Comparison of ENCODE assay signal across 1 cellular context in the genomic region with DNA sequence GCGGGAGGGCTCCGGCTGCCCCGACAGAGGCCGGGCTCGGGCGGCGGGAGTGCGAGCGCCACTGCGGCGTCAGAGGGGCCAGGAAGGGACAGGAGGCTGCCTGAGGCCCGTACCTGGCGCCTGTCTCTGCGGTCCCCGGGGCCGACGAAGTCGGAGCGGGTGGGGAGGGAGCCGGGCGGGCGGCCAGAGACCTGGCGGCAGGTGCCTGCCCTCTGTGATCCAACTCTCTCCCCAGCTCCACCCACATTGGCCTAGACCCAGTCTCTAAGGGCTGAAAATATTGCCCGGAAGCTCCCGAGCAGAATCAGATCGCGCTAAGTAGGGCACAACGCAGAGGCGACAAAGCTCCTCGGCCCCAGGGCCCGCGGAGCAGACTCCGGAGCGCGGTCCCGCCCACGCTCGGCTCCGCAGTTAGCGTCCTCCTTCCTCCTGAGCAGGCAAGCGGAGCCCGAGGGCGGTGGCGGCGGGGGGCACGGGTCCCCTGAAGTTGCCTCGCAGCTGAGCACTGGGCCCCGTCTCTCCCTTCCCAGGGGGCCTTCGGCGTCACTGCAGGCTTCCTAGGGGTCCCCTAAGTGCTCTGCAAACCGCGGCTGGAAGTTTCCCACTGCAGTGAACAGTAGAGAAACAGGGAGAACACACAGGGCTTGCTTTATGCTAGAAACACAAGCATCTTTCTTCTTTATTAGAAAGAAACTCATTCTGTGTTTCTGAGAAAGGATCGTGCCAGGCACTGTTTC.
TF ChIP-seq lines count a peak whose summit lies in the region.

A gene (plus strand): TSS at position 307 of the 737 bp plus-strand sequence. CDS start 906 bp downstream, outside the sequence.

TF ChIP-seq in K562, 482 proteins besides CTCF, POLR2A, EP300 and RAD21 (continued from another document and continues in another):
- TF ChIP-seq, protein P1, sequence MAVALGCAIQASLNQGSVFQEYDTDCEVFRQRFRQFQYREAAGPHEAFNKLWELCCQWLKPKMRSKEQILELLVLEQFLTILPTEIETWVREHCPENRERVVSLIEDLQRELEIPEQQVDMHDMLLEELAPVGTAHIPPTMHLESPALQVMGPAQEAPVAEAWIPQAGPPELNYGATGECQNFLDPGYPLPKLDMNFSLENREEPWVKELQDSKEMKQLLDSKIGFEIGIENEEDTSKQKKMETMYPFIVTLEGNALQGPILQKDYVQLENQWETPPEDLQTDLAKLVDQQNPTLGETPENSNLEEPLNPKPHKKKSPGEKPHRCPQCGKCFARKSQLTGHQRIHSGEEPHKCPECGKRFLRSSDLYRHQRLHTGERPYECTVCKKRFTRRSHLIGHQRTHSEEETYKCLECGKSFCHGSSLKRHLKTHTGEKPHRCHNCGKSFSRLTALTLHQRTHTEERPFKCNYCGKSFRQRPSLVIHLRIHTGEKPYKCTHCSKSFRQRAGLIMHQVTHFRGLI (CRISPR knock-in tag; IDR thresholded peaks at IDR 0.05) = no peak
- TF ChIP-seq, protein P2, sequence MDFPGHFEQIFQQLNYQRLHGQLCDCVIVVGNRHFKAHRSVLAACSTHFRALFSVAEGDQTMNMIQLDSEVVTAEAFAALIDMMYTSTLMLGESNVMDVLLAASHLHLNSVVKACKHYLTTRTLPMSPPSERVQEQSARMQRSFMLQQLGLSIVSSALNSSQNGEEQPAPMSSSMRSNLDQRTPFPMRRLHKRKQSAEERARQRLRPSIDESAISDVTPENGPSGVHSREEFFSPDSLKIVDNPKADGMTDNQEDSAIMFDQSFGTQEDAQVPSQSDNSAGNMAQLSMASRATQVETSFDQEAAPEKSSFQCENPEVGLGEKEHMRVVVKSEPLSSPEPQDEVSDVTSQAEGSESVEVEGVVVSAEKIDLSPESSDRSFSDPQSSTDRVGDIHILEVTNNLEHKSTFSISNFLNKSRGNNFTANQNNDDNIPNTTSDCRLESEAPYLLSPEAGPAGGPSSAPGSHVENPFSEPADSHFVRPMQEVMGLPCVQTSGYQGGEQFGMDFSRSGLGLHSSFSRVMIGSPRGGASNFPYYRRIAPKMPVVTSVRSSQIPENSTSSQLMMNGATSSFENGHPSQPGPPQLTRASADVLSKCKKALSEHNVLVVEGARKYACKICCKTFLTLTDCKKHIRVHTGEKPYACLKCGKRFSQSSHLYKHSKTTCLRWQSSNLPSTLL (IDR thresholded peaks at IDR 0.05) = no peak
- TF ChIP-seq PRPF4 (IDR thresholded peaks at IDR 0.05; ENCODE audit: insufficient read depth, low read depth, low read length, poor library complexity, severe bottlenecking) (no peak), SP1 (CRISPR knock-in tag; IDR thresholded peaks at IDR 0.05) (0 out of 2 replicates have a peak, but pooled peaks have one; percentile 10), MCM7 (IDR thresholded peaks at IDR 0.05) (no peak), CTBP1 (IDR thresholded peaks at IDR 0.05; ENCODE audit: borderline replicate concordance) (peak; percentile 44; the same call in 1 of the 2 replicates), EWSR1 (IDR thresholded peaks at IDR 0.05; ENCODE audit: borderline replicate concordance, low read depth, partially characterized antibody) (no peak), MBD2 (IDR thresholded peaks at IDR 0.05; ENCODE audit: borderline replicate concordance, low read depth) (no peak; the same call in 1 of the 2 replicates), PTTG1 (tag; IDR thresholded peaks at IDR 0.05; ENCODE audit: low read depth) (no peak), ZNF316 (IDR thresholded peaks at IDR 0.05) (peak; percentile 33; the same call in 1 of the 2 replicates), ZNF696 (CRISPR knock-in tag; conservative IDR thresholded peaks at IDR 0.05) (no peak), SLC30A9 (CRISPR knock-in tag; IDR thresholded peaks at IDR 0.05) (no peak), FOXJ3 (CRISPR knock-in tag; IDR thresholded peaks at IDR 0.05) (no peak), ZNF121 (CRISPR knock-in tag; conservative IDR thresholded peaks at IDR 0.05) (no peak), ZZZ3 (IDR thresholded peaks at IDR 0.05) (no peak), SIN3B (IDR thresholded peaks at IDR 0.05; ENCODE audit: low read depth) (peak; percentile 10; the same call in 1 of the 2 replicates), ZNF239 (CRISPR knock-in tag; IDR thresholded peaks at IDR 0.05) (no peak), PCBP2 (IDR thresholded peaks at IDR 0.05; ENCODE audit: low read depth, low read length, poor library complexity, severe bottlenecking) (no peak), SRSF1 (IDR thresholded peaks at IDR 0.05; ENCODE audit: low read depth, low read length) (no peak), XRCC4 (IDR thresholded peaks at IDR 0.05; ENCODE audit: extremely low read depth, insufficient read depth, insufficient read length) (no peak), MAFF (IDR thresholded peaks at IDR 0.05; ENCODE audit: low read length) (no peak), BRF1 (IDR thresholded peaks at IDR 0.05; ENCODE audit: borderline replicate concordance, extremely low read depth, insufficient read length) (no peak), EGR1 (conservative IDR thresholded peaks at IDR 0.05) (peak; percentile 98), ZNF41 (CRISPR knock-in tag; conservative IDR thresholded peaks at IDR 0.05) (no peak), POLR3G (IDR thresholded peaks at IDR 0.05; ENCODE audit: extremely low read depth, insufficient read length, insufficient replicate concordance) (no peak), ZNF347 (CRISPR knock-in tag; IDR thresholded peaks at IDR 0.05; ENCODE audit: low read depth) (no peak), THRAP3 (IDR thresholded peaks at IDR 0.05; ENCODE audit: borderline replicate concordance) (no peak), SMAD3 (CRISPR knock-in tag; conservative IDR thresholded peaks at IDR 0.05) (no peak), ZC3H11A (IDR thresholded peaks at IDR 0.05; ENCODE audit: low read depth, low read length) (no peak), BRD4 (IDR thresholded peaks at IDR 0.05) (no peak), ESRRB (CRISPR knock-in tag; IDR thresholded peaks at IDR 0.05; ENCODE audit: borderline replicate concordance) (no peak), ZNF184 (CRISPR knock-in tag; IDR thresholded peaks at IDR 0.05) (no peak), ZBTB7A (IDR thresholded peaks at IDR 0.05; ENCODE audit: borderline replicate concordance, control insufficient read depth, low read depth, low read length) (no peak; the same call in 1 of the 2 replicates), KAT8 (IDR thresholded peaks at IDR 0.05; ENCODE audit: low read depth) (no peak), HEY1 (CRISPR knock-in tag; IDR thresholded peaks at IDR 0.05; ENCODE audit: borderline replicate concordance) (no peak), NFIX (CRISPR knock-in tag; IDR thresholded peaks at IDR 0.05; ENCODE audit: low read depth) (no peak), NBN (IDR thresholded peaks at IDR 0.05; ENCODE audit: low read depth) (no peak), ZNF23 (CRISPR knock-in tag; IDR thresholded peaks at IDR 0.05) (no peak), ZSCAN32 (CRISPR knock-in tag; IDR thresholded peaks at IDR 0.05) (no peak)
- TF ChIP-seq, protein P3, sequence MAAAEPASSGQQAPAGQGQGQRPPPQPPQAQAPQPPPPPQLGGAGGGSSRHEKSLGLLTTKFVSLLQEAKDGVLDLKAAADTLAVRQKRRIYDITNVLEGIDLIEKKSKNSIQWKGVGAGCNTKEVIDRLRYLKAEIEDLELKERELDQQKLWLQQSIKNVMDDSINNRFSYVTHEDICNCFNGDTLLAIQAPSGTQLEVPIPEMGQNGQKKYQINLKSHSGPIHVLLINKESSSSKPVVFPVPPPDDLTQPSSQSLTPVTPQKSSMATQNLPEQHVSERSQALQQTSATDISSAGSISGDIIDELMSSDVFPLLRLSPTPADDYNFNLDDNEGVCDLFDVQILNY (CRISPR knock-in tag; IDR thresholded peaks at IDR 0.05) = no peak
- TF ChIP-seq, protein P4, sequence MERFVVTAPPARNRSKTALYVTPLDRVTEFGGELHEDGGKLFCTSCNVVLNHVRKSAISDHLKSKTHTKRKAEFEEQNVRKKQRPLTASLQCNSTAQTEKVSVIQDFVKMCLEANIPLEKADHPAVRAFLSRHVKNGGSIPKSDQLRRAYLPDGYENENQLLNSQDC (CRISPR knock-in tag; IDR thresholded peaks at IDR 0.05) = no peak
- TF ChIP-seq, protein P5, sequence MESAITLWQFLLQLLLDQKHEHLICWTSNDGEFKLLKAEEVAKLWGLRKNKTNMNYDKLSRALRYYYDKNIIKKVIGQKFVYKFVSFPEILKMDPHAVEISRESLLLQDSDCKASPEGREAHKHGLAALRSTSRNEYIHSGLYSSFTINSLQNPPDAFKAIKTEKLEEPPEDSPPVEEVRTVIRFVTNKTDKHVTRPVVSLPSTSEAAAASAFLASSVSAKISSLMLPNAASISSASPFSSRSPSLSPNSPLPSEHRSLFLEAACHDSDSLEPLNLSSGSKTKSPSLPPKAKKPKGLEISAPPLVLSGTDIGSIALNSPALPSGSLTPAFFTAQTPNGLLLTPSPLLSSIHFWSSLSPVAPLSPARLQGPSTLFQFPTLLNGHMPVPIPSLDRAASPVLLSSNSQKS (CRISPR knock-in tag; IDR thresholded peaks at IDR 0.05) = no peak
- TF ChIP-seq, protein P6, sequence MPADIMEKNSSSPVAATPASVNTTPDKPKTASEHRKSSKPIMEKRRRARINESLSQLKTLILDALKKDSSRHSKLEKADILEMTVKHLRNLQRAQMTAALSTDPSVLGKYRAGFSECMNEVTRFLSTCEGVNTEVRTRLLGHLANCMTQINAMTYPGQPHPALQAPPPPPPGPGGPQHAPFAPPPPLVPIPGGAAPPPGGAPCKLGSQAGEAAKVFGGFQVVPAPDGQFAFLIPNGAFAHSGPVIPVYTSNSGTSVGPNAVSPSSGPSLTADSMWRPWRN (IDR thresholded peaks at IDR 0.05; ENCODE audit: low read depth) = no peak
- TF ChIP-seq, protein P7, sequence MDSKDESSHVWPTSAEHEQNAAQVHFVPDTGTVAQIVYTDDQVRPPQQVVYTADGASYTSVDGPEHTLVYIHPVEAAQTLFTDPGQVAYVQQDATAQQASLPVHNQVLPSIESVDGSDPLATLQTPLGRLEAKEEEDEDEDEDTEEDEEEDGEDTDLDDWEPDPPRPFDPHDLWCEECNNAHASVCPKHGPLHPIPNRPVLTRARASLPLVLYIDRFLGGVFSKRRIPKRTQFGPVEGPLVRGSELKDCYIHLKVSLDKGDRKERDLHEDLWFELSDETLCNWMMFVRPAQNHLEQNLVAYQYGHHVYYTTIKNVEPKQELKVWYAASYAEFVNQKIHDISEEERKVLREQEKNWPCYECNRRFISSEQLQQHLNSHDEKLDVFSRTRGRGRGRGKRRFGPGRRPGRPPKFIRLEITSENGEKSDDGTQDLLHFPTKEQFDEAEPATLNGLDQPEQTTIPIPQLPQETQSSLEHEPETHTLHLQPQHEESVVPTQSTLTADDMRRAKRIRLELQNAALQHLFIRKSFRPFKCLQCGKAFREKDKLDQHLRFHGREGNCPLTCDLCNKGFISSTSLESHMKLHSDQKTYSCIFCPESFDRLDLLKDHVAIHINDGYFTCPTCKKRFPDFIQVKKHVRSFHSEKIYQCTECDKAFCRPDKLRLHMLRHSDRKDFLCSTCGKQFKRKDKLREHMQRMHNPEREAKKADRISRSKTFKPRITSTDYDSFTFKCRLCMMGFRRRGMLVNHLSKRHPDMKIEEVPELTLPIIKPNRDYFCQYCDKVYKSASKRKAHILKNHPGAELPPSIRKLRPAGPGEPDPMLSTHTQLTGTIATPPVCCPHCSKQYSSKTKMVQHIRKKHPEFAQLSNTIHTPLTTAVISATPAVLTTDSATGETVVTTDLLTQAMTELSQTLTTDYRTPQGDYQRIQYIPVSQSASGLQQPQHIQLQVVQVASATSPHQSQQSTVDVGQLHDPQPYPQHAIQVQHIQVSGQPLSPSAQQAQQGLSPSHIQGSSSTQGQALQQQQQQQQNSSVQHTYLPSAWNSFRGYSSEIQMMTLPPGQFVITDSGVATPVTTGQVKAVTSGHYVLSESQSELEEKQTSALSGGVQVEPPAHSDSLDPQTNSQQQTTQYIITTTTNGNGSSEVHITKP (IDR thresholded peaks at IDR 0.05; ENCODE audit: partially characterized antibody) = no peak
- TF ChIP-seq, protein P8, sequence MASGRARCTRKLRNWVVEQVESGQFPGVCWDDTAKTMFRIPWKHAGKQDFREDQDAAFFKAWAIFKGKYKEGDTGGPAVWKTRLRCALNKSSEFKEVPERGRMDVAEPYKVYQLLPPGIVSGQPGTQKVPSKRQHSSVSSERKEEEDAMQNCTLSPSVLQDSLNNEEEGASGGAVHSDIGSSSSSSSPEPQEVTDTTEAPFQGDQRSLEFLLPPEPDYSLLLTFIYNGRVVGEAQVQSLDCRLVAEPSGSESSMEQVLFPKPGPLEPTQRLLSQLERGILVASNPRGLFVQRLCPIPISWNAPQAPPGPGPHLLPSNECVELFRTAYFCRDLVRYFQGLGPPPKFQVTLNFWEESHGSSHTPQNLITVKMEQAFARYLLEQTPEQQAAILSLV (tag; IDR thresholded peaks at IDR 0.05) = no peak
- TF ChIP-seq, protein P9, sequence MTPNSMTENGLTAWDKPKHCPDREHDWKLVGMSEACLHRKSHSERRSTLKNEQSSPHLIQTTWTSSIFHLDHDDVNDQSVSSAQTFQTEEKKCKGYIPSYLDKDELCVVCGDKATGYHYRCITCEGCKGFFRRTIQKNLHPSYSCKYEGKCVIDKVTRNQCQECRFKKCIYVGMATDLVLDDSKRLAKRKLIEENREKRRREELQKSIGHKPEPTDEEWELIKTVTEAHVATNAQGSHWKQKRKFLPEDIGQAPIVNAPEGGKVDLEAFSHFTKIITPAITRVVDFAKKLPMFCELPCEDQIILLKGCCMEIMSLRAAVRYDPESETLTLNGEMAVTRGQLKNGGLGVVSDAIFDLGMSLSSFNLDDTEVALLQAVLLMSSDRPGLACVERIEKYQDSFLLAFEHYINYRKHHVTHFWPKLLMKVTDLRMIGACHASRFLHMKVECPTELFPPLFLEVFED (CRISPR knock-in tag; conservative IDR thresholded peaks at IDR 0.05) = no peak
- TF ChIP-seq, protein P10, sequence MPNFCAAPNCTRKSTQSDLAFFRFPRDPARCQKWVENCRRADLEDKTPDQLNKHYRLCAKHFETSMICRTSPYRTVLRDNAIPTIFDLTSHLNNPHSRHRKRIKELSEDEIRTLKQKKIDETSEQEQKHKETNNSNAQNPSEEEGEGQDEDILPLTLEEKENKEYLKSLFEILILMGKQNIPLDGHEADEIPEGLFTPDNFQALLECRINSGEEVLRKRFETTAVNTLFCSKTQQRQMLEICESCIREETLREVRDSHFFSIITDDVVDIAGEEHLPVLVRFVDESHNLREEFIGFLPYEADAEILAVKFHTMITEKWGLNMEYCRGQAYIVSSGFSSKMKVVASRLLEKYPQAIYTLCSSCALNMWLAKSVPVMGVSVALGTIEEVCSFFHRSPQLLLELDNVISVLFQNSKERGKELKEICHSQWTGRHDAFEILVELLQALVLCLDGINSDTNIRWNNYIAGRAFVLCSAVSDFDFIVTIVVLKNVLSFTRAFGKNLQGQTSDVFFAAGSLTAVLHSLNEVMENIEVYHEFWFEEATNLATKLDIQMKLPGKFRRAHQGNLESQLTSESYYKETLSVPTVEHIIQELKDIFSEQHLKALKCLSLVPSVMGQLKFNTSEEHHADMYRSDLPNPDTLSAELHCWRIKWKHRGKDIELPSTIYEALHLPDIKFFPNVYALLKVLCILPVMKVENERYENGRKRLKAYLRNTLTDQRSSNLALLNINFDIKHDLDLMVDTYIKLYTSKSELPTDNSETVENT (CRISPR knock-in tag; IDR thresholded peaks at IDR 0.05) = peak; percentile 43; the same call in 1 of the 2 replicates
- TF ChIP-seq, protein P11, sequence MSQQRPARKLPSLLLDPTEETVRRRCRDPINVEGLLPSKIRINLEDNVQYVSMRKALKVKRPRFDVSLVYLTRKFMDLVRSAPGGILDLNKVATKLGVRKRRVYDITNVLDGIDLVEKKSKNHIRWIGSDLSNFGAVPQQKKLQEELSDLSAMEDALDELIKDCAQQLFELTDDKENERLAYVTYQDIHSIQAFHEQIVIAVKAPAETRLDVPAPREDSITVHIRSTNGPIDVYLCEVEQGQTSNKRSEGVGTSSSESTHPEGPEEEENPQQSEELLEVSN (IDR thresholded peaks at IDR 0.05; ENCODE audit: borderline replicate concordance in 1 of 2, extremely low read depth in 1 of 2, insufficient read depth in 1 of 2, insufficient read length in 1 of 2, low read depth in 1 of 2, low read length in 1 of 2, poor library complexity in 1 of 2, severe bottlenecking in 1 of 2) = peak in 1 of 2 experiments; percentile 66
